Comparison of ENCODE assay signal across 10 cellular contexts in genomic region chr9:124657526-124657925, GRCh38.
A peak's percentile ranks its signal among the peaks of the same experiment; 100 is the strongest.
DNase-seq lines count a peak whose midpoint lies in the region; ATAC-seq and TF ChIP-seq lines count a peak whose summit lies in the region.
"Had no signal": no experiment of that assay in that cellular context is flagged by ENCODE, and none has a peak within 500 bp of the region (broad histone marks: within the 10 kb centered on the region; RNA-seq: fewer than 3 reads in every experiment).

No MANE protein-coding gene starts in this region.

- no peaks in the 10 kb centered on the region for H3K9me3 ChIP-seq in thyroid gland
- no peaks in the 10 kb centered on the region for H3K9me3 ChIP-seq in colonic mucosa
- H3K9me3 ChIP-seq: ovary had no signal

- H3K4me1 Mint-ChIP-seq in activated naive CD4-positive, alpha-beta T cell treated with anti-CD3 and anti-CD28 coated beads, Interleukin-2, amount 50 U/mL, for 24 hours: peaks cover 40% of the 10 kb centered on the region
- H3K4me1 Mint-ChIP-seq in brain (peaks cover 44% of the 10 kb centered on the region), mesothelial cell of epicardium (peaks cover 33% of the 10 kb centered on the region)

- H3K27me3 ChIP-seq in thyroid gland (no peaks in the 10 kb centered on the region), colonic mucosa (no peaks in the 10 kb centered on the region)
- H3K27me3 ChIP-seq: ovary had no signal

- ATAC-seq in GM19455 (IDR thresholded peaks at IDR 0.05; ENCODE audit: unreplicated experiment) (no peak), HG02798 (IDR thresholded peaks at IDR 0.05; ENCODE audit: poor library complexity, unreplicated experiment) (no peak)

- H3K4me1 ChIP-seq in thyroid gland (peaks cover 13 to 33% of the 10 kb centered on the region in 2 donors), colonic mucosa (peaks cover 5% of the 10 kb centered on the region)

- no peaks in the 10 kb centered on the region for H3K36me3 Mint-ChIP-seq in activated naive CD4-positive, alpha-beta T cell treated with anti-CD3 and anti-CD28 coated beads, Interleukin-2, amount 50 U/mL, for 24 hours
- no peaks in the 10 kb centered on the region for H3K36me3 Mint-ChIP-seq in brain
- H3K36me3 Mint-ChIP-seq in mesothelial cell of epicardium: no peaks in the 10 kb centered on the region
- H3K36me3 Mint-ChIP-seq: activated naive CD8-positive, alpha-beta T cell treated with anti-CD3 and anti-CD28 coated beads, Interleukin-2, amount 10 ng/mL, durations not matched to agents 7 days and 5 days had no signal

- H3K4me3 ChIP-seq in thyroid gland (replicated peaks in 1 of 3): no peak overlapping the region
- no peak overlapping the region for H3K4me3 ChIP-seq in colonic mucosa

- no peaks in the 10 kb centered on the region for H3K36me3 ChIP-seq in thyroid gland
- no peaks in the 10 kb centered on the region for H3K36me3 ChIP-seq in colonic mucosa
- H3K36me3 ChIP-seq: ovary had no signal

- TF ChIP-seq CTCF in brain (conservative IDR thresholded peaks at IDR 0.05) (no peak), mesothelial cell of epicardium (IDR thresholded peaks at IDR 0.05; ENCODE audit: unreplicated experiment) (no peak), thyroid gland (IDR thresholded peaks at IDR 0.05) (no peak), colonic mucosa (IDR thresholded peaks at IDR 0.05) (no peak)

- H3K4me3 Mint-ChIP-seq in activated naive CD4-positive, alpha-beta T cell treated with anti-CD3 and anti-CD28 coated beads, Interleukin-2, amount 50 U/mL, for 24 hours: no peak overlapping the region
- peak overlapping the region; percentile 92 to 100 (median 97) for H3K4me3 Mint-ChIP-seq in brain
- H3K4me3 Mint-ChIP-seq in mesothelial cell of epicardium: peak overlapping the region; percentile 93

- no peak for TF ChIP-seq POLR2A in thyroid gland (IDR thresholded peaks at IDR 0.05)

- peak overlapping the region; percentile 24 for H3K27ac Mint-ChIP-seq in activated naive CD4-positive, alpha-beta T cell treated with anti-CD3 and anti-CD28 coated beads, Interleukin-2, amount 50 U/mL, for 24 hours
- H3K27ac Mint-ChIP-seq in brain: peak overlapping the region; percentile 97 to 100 (median 99)
- peak overlapping the region; percentile 99 for H3K27ac Mint-ChIP-seq in mesothelial cell of epicardium
- H3K27ac Mint-ChIP-seq: activated naive CD8-positive, alpha-beta T cell treated with anti-CD3 and anti-CD28 coated beads, Interleukin-2, amount 10 ng/mL, durations not matched to agents 7 days and 5 days had no signal

- intact Hi-C loops in thyroid gland (cut with DNase I) (no loop called here), colonic mucosa (cut with DNase I) (no loop called here)

- H3K27me3 Mint-ChIP-seq in activated naive CD4-positive, alpha-beta T cell treated with anti-CD3 and anti-CD28 coated beads, Interleukin-2, amount 50 U/mL, for 24 hours: no peaks in the 10 kb centered on the region
- H3K27me3 Mint-ChIP-seq in brain (peaks cover 9% of the 10 kb centered on the region), mesothelial cell of epicardium (ENCODE audit: low read depth) (no peaks in the 10 kb centered on the region)
- H3K27me3 Mint-ChIP-seq: activated naive CD8-positive, alpha-beta T cell treated with anti-CD3 and anti-CD28 coated beads, Interleukin-2, amount 10 ng/mL, durations not matched to agents 7 days and 5 days had no signal

- no peaks in the 10 kb centered on the region for H3K9me3 Mint-ChIP-seq in activated naive CD4-positive, alpha-beta T cell treated with anti-CD3 and anti-CD28 coated beads, Interleukin-2, amount 50 U/mL, for 24 hours
- H3K9me3 Mint-ChIP-seq in brain (no peaks in the 10 kb centered on the region), mesothelial cell of epicardium (no peaks in the 10 kb centered on the region)
- H3K9me3 Mint-ChIP-seq: activated naive CD8-positive, alpha-beta T cell treated with anti-CD3 and anti-CD28 coated beads, Interleukin-2, amount 10 ng/mL, durations not matched to agents 7 days and 5 days had no signal

- no peak for DNase-seq in activated naive CD4-positive, alpha-beta T cell treated with Interleukin-2 at 50 U/mL for 16 hours
- DNase-seq in mesothelial cell of epicardium (ENCODE audit: low spot score in 2 of 2, unreplicated experiment in 2 of 2) (no peak), thyroid gland (peak in 1 of 2 donors; percentile 14), colonic mucosa (no peak)

- WGBS in thyroid gland, 2 donors: 54 to 70% methylated on average over 1 of the region's 1 CpG

- H3K9ac ChIP-seq in colonic mucosa (ENCODE audit: low read depth in 2 of 2, low read length in 2 of 2): no peak overlapping the region

- peak overlapping the region; percentile 40 to 84 (median 81) for H3K27ac ChIP-seq in thyroid gland
- H3K27ac ChIP-seq in colonic mucosa: no peak overlapping the region

Comparison
In these comparisons a context has a peak if more than half of its experiments do, and no peak if none do; other contexts are left out.
1. H3K27ac Mint-ChIP-seq: peak in every context shown above with its lines; median percentile 99 in brain; 99 in mesothelial cell of epicardium; 24 in activated naive CD4-positive, alpha-beta T cell treated with anti-CD3 and anti-CD28 coated beads, Interleukin-2, amount 50 U/mL, for 24 hours.